In the genomic region with DNA sequence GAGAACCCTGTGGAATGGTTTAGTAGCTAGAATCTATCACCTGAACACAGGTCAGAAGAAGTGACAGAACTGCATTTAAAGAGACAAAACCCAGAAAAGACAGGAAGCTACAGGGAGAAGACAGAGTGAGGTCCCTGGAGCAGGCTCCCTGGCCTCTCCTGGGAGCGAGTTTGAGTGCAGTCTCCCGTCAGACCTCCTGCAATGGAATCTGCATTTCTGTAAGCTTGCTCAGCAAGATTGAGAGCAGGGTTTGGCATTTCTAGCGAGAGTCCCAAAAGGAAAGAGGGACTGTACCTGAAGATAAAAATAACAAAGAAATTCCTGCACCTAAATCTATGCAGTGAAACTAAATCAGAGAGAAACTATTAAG, we compare ENCODE assay signal across 16 cellular contexts.
DNase-seq lines count a peak whose midpoint lies in the region; ATAC-seq and TF ChIP-seq lines count a peak whose summit lies in the region.
"Had no signal": no experiment of that assay in that cellular context is flagged by ENCODE, and none has a peak within 500 bp of the region (broad histone marks: within the 10 kb centered on the region; RNA-seq: fewer than 3 reads in every experiment).

No MANE protein-coding gene starts in this region.

- peak overlapping the region; percentile 71 for H3K27ac Mint-ChIP-seq in activated naive CD4-positive, alpha-beta T cell treated with anti-CD3 and anti-CD28 coated beads, Interleukin-2, amount 10 ng/mL, durations not matched to agents 7 days and 5 days
- H3K27ac Mint-ChIP-seq in GM23338 = no peak overlapping the region
- H3K27ac Mint-ChIP-seq in activated T-helper 17 cell treated with anti-CD3 and anti-CD28 coated beads, Interleukin-2, amount 50 U/mL, for 72 hours = peak overlapping the region; percentile 51
- H3K27ac Mint-ChIP-seq in naive thymus-derived CD8-positive, alpha-beta T cell = peak overlapping the region; percentile 71 to 94 (median 88)

- H3K36me3 Mint-ChIP-seq in activated naive CD4-positive, alpha-beta T cell treated with anti-CD3 and anti-CD28 coated beads, Interleukin-2, amount 10 ng/mL, durations not matched to agents 7 days and 5 days = no peaks in the 10 kb centered on the region
- H3K36me3 Mint-ChIP-seq in GM23338 (ENCODE audit: low read depth) = peaks cover 28% of the 10 kb centered on the region
- H3K36me3 Mint-ChIP-seq in activated T-helper 17 cell treated with anti-CD3 and anti-CD28 coated beads, Interleukin-2, amount 50 U/mL, for 72 hours (ENCODE audit: low read depth) = peaks cover 4% of the 10 kb centered on the region
- H3K36me3 Mint-ChIP-seq in naive thymus-derived CD8-positive, alpha-beta T cell = peaks cover 3 to 17% (median 9%) of the 10 kb centered on the region in 3 donors

- no peak for TF ChIP-seq CTCF in GM23338 (conservative IDR thresholded peaks at IDR 0.05; ENCODE audit: low read depth in 2 of 2)

- H2AFZ ChIP-seq in GM23338 = no peak overlapping the region

- H3K9me3 Mint-ChIP-seq in activated naive CD4-positive, alpha-beta T cell treated with anti-CD3 and anti-CD28 coated beads, Interleukin-2, amount 10 ng/mL, durations not matched to agents 7 days and 5 days = peaks cover 2% of the 10 kb centered on the region
- H3K9me3 Mint-ChIP-seq in GM23338 = no peaks in the 10 kb centered on the region; the same call in 2 of the 3 replicates
- no peaks in the 10 kb centered on the region for H3K9me3 Mint-ChIP-seq in activated T-helper 17 cell treated with anti-CD3 and anti-CD28 coated beads, Interleukin-2, amount 50 U/mL, for 72 hours
- peaks cover 0 to 6% (median 0%) of the 10 kb centered on the region in 9 donors for H3K9me3 Mint-ChIP-seq in naive thymus-derived CD8-positive, alpha-beta T cell

- H3K4me3 Mint-ChIP-seq in activated naive CD4-positive, alpha-beta T cell treated with anti-CD3 and anti-CD28 coated beads, Interleukin-2, amount 10 ng/mL, durations not matched to agents 7 days and 5 days = no peak overlapping the region
- H3K4me3 Mint-ChIP-seq in GM23338 = no peak overlapping the region; the same call in 2 of the 3 replicates
- H3K4me3 Mint-ChIP-seq in activated T-helper 17 cell treated with anti-CD3 and anti-CD28 coated beads, Interleukin-2, amount 50 U/mL, for 72 hours = peak overlapping the region; percentile 31
- H3K4me3 Mint-ChIP-seq in naive thymus-derived CD8-positive, alpha-beta T cell = peak overlapping the region in 9 of 10 donors; percentile 58 to 86 (median 70)

- no peak for DNase-seq in activated naive CD4-positive, alpha-beta T cell treated with anti-CD3 and anti-CD28 coated beads, Interleukin-2, amount 10 ng/mL, durations not matched to agents 7 days and 5 days
- DNase-seq in activated naive CD4-positive, alpha-beta T cell treated with anti-CD3 and anti-CD28 coated beads, Interleukin-2, amount 50 U/mL, for 16 hours = no peak
- DNase-seq in GM23338 (ENCODE audit: low spot score) = peak; percentile 30
- no peak for DNase-seq in naive thymus-derived CD8-positive, alpha-beta T cell
- DNase-seq in hepatic stellate cell (ENCODE audit: low spot score) = no peak
- DNase-seq: IMR-90, Kasumi-1, NCI-H1930, NCI-H2171 treated with DMSO at 0.1 percent for 48 hours, NCI-H774, SHP77 had no signal

- H3F3A ChIP-seq in GM23338 (replicated peaks; ENCODE audit: low read depth) = no peaks in the 10 kb centered on the region

- H3K9me2 ChIP-seq in GM23338 (ENCODE audit: insufficient read depth) = no peaks in the 10 kb centered on the region

- H3K27me3 ChIP-seq in GM23338 (ENCODE audit: insufficient read depth) = no peaks in the 10 kb centered on the region

- H4K20me1 ChIP-seq in GM23338 (replicated peaks; ENCODE audit: insufficient read depth) = no peaks in the 10 kb centered on the region

- POLR2A ChIA-PET in naive thymus-derived CD8-positive, alpha-beta T cell (lab: Charles Lee) = interaction anchor here (0.6 kb wide), 1 partner anchor 963 kb away, joined by 4 read pairs; no protein-coding TSS in a partner anchor

- H3K4me2 ChIP-seq in GM23338 = no peak overlapping the region
- H3K4me2 ChIP-seq: A549 had no signal

- no peak overlapping the region; the same call in 1 of the 2 replicates for H3K27ac ChIP-seq in GM23338 (ENCODE audit: low read depth)
- H3K27ac ChIP-seq: A549 had no signal

- H3K79me2 ChIP-seq in GM23338 (replicated peaks; ENCODE audit: insufficient read depth) = no peaks in the 10 kb centered on the region

- no peaks in the 10 kb centered on the region for H3K4me1 ChIP-seq in GM23338 (ENCODE audit: insufficient read depth)
- H3K4me1 ChIP-seq: A549 had no signal

- peaks cover 24% of the 10 kb centered on the region for H3K4me1 Mint-ChIP-seq in activated naive CD4-positive, alpha-beta T cell treated with anti-CD3 and anti-CD28 coated beads, Interleukin-2, amount 10 ng/mL, durations not matched to agents 7 days and 5 days
- H3K4me1 Mint-ChIP-seq in GM23338 = peaks cover 20% of the 10 kb centered on the region
- peaks cover 13% of the 10 kb centered on the region for H3K4me1 Mint-ChIP-seq in activated T-helper 17 cell treated with anti-CD3 and anti-CD28 coated beads, Interleukin-2, amount 50 U/mL, for 72 hours
- peaks cover 21 to 38% (median 30%) of the 10 kb centered on the region in 4 donors for H3K4me1 Mint-ChIP-seq in naive thymus-derived CD8-positive, alpha-beta T cell

- ATAC-seq in GM23338 (peak; percentile 65), GM18520 (IDR thresholded peaks at IDR 0.05; ENCODE audit: unreplicated experiment) (no peak)
- ATAC-seq in activated T-helper 17 cell treated with anti-CD3 and anti-CD28 coated beads, Interleukin-2, amount 50 U/mL, for 72 hours (replicated peaks) = no peak
- ATAC-seq in naive thymus-derived CD8-positive, alpha-beta T cell = peak in 1 of 2 donors; percentile 9
- no peak for ATAC-seq in activated CD4-positive, CD25-positive, alpha-beta regulatory T cell treated with anti-CD3 and anti-CD28 coated beads, Interleukin-2, amount 50 U/mL, for 24 hours
- ATAC-seq: A549, HCT116 had no signal

- no peaks in the 10 kb centered on the region for H3K27me3 Mint-ChIP-seq in activated naive CD4-positive, alpha-beta T cell treated with anti-CD3 and anti-CD28 coated beads, Interleukin-2, amount 10 ng/mL, durations not matched to agents 7 days and 5 days
- H3K27me3 Mint-ChIP-seq in GM23338 (ENCODE audit: insufficient read depth, low read depth, poor library complexity) = peaks cover 8% of the 10 kb centered on the region
- no peaks in the 10 kb centered on the region for H3K27me3 Mint-ChIP-seq in activated T-helper 17 cell treated with anti-CD3 and anti-CD28 coated beads, Interleukin-2, amount 50 U/mL, for 72 hours
- no peaks in the 10 kb centered on the region for H3K27me3 Mint-ChIP-seq in naive thymus-derived CD8-positive, alpha-beta T cell

- H3K36me3 ChIP-seq in GM23338 (ENCODE audit: insufficient read depth) = peaks cover under 1% of the 10 kb centered on the region; the same call in 1 of the 2 replicates

- CTCF ChIA-PET in activated naive CD4-positive, alpha-beta T cell treated with anti-CD3 and anti-CD28 coated beads, Interleukin-2, amount 10 ng/mL, durations not matched to agents 7 days and 5 days (lab: Charles Lee) = interaction anchor here (0.5 to 1.0 kb wide), 2 partner anchors 26 to 186 kb away, joined by 3 to 5 read pairs; no protein-coding TSS in a partner anchor

- no peak overlapping the region for H3K4me3 ChIP-seq in GM23338
- H3K4me3 ChIP-seq: A549 had no signal

TF ChIP-seq in GM23338, 12 proteins besides CTCF, POLR2A, EP300 and RAD21 (continues in another document):
- TF ChIP-seq, protein P1, sequence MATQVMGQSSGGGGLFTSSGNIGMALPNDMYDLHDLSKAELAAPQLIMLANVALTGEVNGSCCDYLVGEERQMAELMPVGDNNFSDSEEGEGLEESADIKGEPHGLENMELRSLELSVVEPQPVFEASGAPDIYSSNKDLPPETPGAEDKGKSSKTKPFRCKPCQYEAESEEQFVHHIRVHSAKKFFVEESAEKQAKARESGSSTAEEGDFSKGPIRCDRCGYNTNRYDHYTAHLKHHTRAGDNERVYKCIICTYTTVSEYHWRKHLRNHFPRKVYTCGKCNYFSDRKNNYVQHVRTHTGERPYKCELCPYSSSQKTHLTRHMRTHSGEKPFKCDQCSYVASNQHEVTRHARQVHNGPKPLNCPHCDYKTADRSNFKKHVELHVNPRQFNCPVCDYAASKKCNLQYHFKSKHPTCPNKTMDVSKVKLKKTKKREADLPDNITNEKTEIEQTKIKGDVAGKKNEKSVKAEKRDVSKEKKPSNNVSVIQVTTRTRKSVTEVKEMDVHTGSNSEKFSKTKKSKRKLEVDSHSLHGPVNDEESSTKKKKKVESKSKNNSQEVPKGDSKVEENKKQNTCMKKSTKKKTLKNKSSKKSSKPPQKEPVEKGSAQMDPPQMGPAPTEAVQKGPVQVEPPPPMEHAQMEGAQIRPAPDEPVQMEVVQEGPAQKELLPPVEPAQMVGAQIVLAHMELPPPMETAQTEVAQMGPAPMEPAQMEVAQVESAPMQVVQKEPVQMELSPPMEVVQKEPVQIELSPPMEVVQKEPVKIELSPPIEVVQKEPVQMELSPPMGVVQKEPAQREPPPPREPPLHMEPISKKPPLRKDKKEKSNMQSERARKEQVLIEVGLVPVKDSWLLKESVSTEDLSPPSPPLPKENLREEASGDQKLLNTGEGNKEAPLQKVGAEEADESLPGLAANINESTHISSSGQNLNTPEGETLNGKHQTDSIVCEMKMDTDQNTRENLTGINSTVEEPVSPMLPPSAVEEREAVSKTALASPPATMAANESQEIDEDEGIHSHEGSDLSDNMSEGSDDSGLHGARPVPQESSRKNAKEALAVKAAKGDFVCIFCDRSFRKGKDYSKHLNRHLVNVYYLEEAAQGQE (IDR thresholded peaks at IDR 0.05; ENCODE audit: unreplicated experiment) = no peak

Comparison
In these comparisons a context has a peak if more than half of its experiments do, and no peak if none do; other contexts are left out.
1. H3K4me3 Mint-ChIP-seq: peak in activated T-helper 17 cell treated with anti-CD3 and anti-CD28 coated beads, Interleukin-2, amount 50 U/mL, for 72 hours (single experiment) and naive thymus-derived CD8-positive, alpha-beta T cell (9 of 10); none in activated naive CD4-positive, alpha-beta T cell treated with anti-CD3 and anti-CD28 coated beads, Interleukin-2, amount 10 ng/mL, durations not matched to agents 7 days and 5 days (single experiment) and GM23338 (single experiment).